2 cellular contexts compared by ENCODE assay signal in the genomic region with DNA sequence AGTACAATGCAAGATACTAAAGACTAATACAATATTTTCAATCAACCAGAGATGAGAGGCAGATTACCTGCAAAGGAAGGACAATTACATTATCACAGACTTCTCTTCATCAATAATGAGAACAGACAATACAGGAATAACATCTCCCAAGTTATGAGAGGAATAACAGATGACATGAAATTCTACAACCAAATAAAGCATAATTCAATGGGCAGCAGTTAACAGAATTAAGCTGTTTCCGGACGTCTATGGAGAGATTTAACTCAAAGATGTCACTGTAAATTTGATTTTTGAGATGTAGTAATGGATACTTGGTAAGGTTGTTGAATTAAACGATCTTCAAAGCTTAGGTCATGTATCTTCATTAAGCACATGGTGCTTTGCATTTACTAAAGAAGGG.
TF ChIP-seq lines count a peak whose summit lies in the region.

No MANE protein-coding gene starts in this region.

TF ChIP-seq in SK-N-SH, 30 proteins besides CTCF, POLR2A, EP300 and RAD21 (continued from another document):
- TF ChIP-seq JUND (IDR thresholded peaks at IDR 0.05) (no peak), RFX5 (IDR thresholded peaks at IDR 0.05; ENCODE audit: low read length) (no peak), IRF3 (IDR thresholded peaks at IDR 0.05; ENCODE audit: low read depth, low read length) (no peak), EZH2phosphoT487 (IDR thresholded peaks at IDR 0.05; ENCODE audit: borderline replicate concordance, low read depth) (no peak), PBX3 (IDR thresholded peaks at IDR 0.05) (no peak)

TF ChIP-seq in K562, 482 proteins besides CTCF, POLR2A, EP300 and RAD21 (continued from another document):
- TF ChIP-seq, protein P1, sequence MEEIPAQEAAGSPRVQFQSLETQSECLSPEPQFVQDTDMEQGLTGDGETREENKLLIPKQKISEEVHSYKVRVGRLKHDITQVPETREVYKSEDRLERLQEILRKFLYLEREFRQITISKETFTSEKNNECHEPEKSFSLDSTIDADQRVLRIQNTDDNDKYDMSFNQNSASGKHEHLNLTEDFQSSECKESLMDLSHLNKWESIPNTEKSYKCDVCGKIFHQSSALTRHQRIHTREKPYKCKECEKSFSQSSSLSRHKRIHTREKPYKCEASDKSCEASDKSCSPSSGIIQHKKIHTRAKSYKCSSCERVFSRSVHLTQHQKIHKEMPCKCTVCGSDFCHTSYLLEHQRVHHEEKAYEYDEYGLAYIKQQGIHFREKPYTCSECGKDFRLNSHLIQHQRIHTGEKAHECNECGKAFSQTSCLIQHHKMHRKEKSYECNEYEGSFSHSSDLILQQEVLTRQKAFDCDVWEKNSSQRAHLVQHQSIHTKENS (CRISPR knock-in tag; IDR thresholded peaks at IDR 0.05) = no peak
- TF ChIP-seq NR1H2 (CRISPR knock-in tag; IDR thresholded peaks at IDR 0.05) (no peak), BHLHE40 (IDR thresholded peaks at IDR 0.05; ENCODE audit: low read length) (no peak), ZNF184 (CRISPR knock-in tag; IDR thresholded peaks at IDR 0.05) (no peak), ZNF347 (CRISPR knock-in tag; IDR thresholded peaks at IDR 0.05; ENCODE audit: low read depth) (no peak), ELK1 (CRISPR knock-in tag; IDR thresholded peaks at IDR 0.05) (no peak)
TF ChIP-seq in K562: peak in this region for 0.
